In the genomic region with DNA sequence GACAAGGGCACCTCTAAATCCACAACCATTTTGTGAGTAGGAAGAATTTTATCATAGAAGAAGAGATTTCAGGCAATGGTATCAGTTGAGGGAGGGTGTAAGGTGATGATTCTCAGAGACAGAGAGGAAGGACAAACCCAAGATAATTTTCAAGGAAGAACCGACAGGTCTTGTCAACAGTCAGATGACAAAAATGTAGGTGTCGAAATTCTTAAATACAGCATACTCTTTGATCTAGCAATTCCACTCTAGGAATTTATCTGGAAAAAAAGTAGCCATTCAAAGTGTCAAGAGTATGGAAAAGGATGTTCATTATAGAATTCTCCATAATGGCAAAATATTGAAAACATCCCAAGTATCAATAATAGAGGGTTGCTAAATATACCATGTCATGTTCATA, we compare ENCODE assay signal across 21 cellular contexts. TPM values are rescaled to one million over a fixed set of nuclear protein-coding genes. Genes with fewer than 3 reads are reported as not detected.
DNase-seq lines count a peak whose midpoint lies in the region; ATAC-seq and TF ChIP-seq lines count a peak whose summit lies in the region.
"Had no signal": no experiment of that assay in that cellular context is flagged by ENCODE, and none has a peak within 500 bp of the region (broad histone marks: within the 10 kb centered on the region; RNA-seq: fewer than 3 reads in every experiment).

No MANE protein-coding gene starts in this region.

- H3K4me2 ChIP-seq in GM23338 = 0 out of 2 replicates have a peak overlapping the region, but pooled peaks have one; percentile 18
- H3K4me2 ChIP-seq in PC-9 = peak overlapping the region; percentile 6; the same call in 1 of the 2 replicates
- H3K4me2 ChIP-seq: BLaER1 treated with 17β-estradiol and CSF1 and Interleukin-3, amounts not matched to agents 10 nM and 100 nM had no signal

- POLR2A ChIA-PET in PC-9 (lab: Charles Lee; ENCODE audit: unreplicated experiment) = no interaction called here

- H2AFZ ChIP-seq in GM23338 = no peak overlapping the region
- H2AFZ ChIP-seq in PC-9 = no peak overlapping the region

- peaks cover 2% of the 10 kb centered on the region for H3K27me3 Mint-ChIP-seq in GM23338 (ENCODE audit: insufficient read depth, low read depth, poor library complexity)
- peaks cover 4% of the 10 kb centered on the region for H3K27me3 Mint-ChIP-seq in activated T-helper 1 cell treated with anti-CD3 and anti-CD28 coated beads, Interleukin-12 subunit alpha, Interleukin-12 subunit beta, Interleukin-2, Interleukin-4 antibody, amounts not matched to agents 30 ng/mL and 10 ng/mL and 1 ng/mL, durations not matched to agents 14 hours and 24 hours and 36 hours (ENCODE audit: insufficient read depth)

- H3K9me2 ChIP-seq in GM23338 (ENCODE audit: insufficient read depth) (peaks cover 2% of the 10 kb centered on the region; the same call in 1 of the 2 replicates), PC-9 (ENCODE audit: insufficient read depth) (no peaks in the 10 kb centered on the region)

- no peak overlapping the region for H3K4me3 Mint-ChIP-seq in GM23338
- H3K4me3 Mint-ChIP-seq in activated T-helper 1 cell treated with anti-CD3 and anti-CD28 coated beads, Interleukin-12 subunit alpha, Interleukin-12 subunit beta, Interleukin-2, Interleukin-4 antibody, amounts not matched to agents 30 ng/mL and 10 ng/mL and 1 ng/mL, durations not matched to agents 14 hours and 24 hours and 36 hours = no peak overlapping the region
- H3K4me3 Mint-ChIP-seq: CD14-positive monocyte; CD4-positive, alpha-beta T cell had no signal

- H3K27ac Mint-ChIP-seq in GM23338 = no peak overlapping the region
- no peak overlapping the region for H3K27ac Mint-ChIP-seq in activated T-helper 1 cell treated with anti-CD3 and anti-CD28 coated beads, Interleukin-12 subunit alpha, Interleukin-12 subunit beta, Interleukin-2, Interleukin-4 antibody, amounts not matched to agents 30 ng/mL and 10 ng/mL and 1 ng/mL, durations not matched to agents 14 hours and 24 hours and 36 hours
- H3K27ac Mint-ChIP-seq: CD14-positive monocyte; CD4-positive, alpha-beta T cell had no signal

- H3K36me3 ChIP-seq in GM23338 (ENCODE audit: insufficient read depth) (no peaks in the 10 kb centered on the region), PC-9 (ENCODE audit: low read depth) (no peaks in the 10 kb centered on the region), thyroid gland (no peaks in the 10 kb centered on the region)
- H3K36me3 ChIP-seq: BE2C; BLaER1 treated with 17β-estradiol and CSF1 and Interleukin-3, amounts not matched to agents 10 nM and 100 nM had no signal

- H3K4me3 ChIP-seq in GM23338 (no peak overlapping the region), PC-9 (no peak overlapping the region), epithelial cell of esophagus (ENCODE audit: low read length) (no peak overlapping the region), thyroid gland (replicated peaks in 1 of 3) (no peak overlapping the region)
- H3K4me3 ChIP-seq: BLaER1 treated with 17β-estradiol and CSF1 and Interleukin-3, amounts not matched to agents 10 nM and 100 nM had no signal

- TF ChIP-seq CTCF in GM23338 (conservative IDR thresholded peaks at IDR 0.05; ENCODE audit: low read depth in 2 of 2) (no peak), PC-9 (conservative IDR thresholded peaks at IDR 0.05) (no peak), epithelial cell of esophagus (IDR thresholded peaks at IDR 0.05; ENCODE audit: insufficient read depth, low read depth, low read length, missing control alignments) (no peak), thyroid gland (IDR thresholded peaks at IDR 0.05) (no peak)

- 87 to 94% methylated on average over 2 of the region's 2 CpGs for WGBS in thyroid gland, 2 donors

- no peaks in the 10 kb centered on the region; the same call in 2 of the 3 replicates for H3K4me1 Mint-ChIP-seq in GM23338
- H3K4me1 Mint-ChIP-seq in activated T-helper 1 cell treated with anti-CD3 and anti-CD28 coated beads, Interleukin-12 subunit alpha, Interleukin-12 subunit beta, Interleukin-2, Interleukin-4 antibody, amounts not matched to agents 30 ng/mL and 10 ng/mL and 1 ng/mL, durations not matched to agents 14 hours and 24 hours and 36 hours (ENCODE audit: low read depth) = peaks cover 14% of the 10 kb centered on the region

- no peaks in the 10 kb centered on the region for H3K9me3 Mint-ChIP-seq in GM23338
- no peaks in the 10 kb centered on the region for H3K9me3 Mint-ChIP-seq in activated T-helper 1 cell treated with anti-CD3 and anti-CD28 coated beads, Interleukin-12 subunit alpha, Interleukin-12 subunit beta, Interleukin-2, Interleukin-4 antibody, amounts not matched to agents 30 ng/mL and 10 ng/mL and 1 ng/mL, durations not matched to agents 14 hours and 24 hours and 36 hours
- H3K9me3 Mint-ChIP-seq: CD14-positive monocyte; CD4-positive, alpha-beta T cell had no signal

- H3F3A ChIP-seq in GM23338 (replicated peaks; ENCODE audit: low read depth) = peaks cover 9% of the 10 kb centered on the region
- peaks cover 18% of the 10 kb centered on the region; the same call in 1 of the 2 replicates for H3F3A ChIP-seq in PC-9 (ENCODE audit: insufficient read depth, low read depth)

- intact Hi-C loops in PC-9 (cut with micrococcal nuclease; ENCODE audit: unreplicated experiment) (loop anchor here (5.0 kb wide), 1 partner anchor 43 kb away; no protein-coding TSS in a partner anchor), thyroid gland (cut with DNase I) (no loop called here)
- intact Hi-C loops in activated T-helper 1 cell treated with anti-CD3 and anti-CD28 coated beads, Interleukin-12 subunit alpha, Interleukin-12 subunit beta, Interleukin-2, Interleukin-4 antibody, amounts not matched to agents 30 ng/mL and 10 ng/mL and 1 ng/mL, durations not matched to agents 14 hours and 24 hours and 36 hours (cut with micrococcal nuclease) = no loop called here

- CTCF ChIA-PET in PC-9 (lab: Charles Lee) = no interaction called here

- H3K27me3 ChIP-seq in GM23338 (ENCODE audit: insufficient read depth) (0 out of 2 replicates have a peak, but pooled peaks cover 7% of the 10 kb centered on the region), PC-9 (ENCODE audit: insufficient read depth, low read depth) (no peaks in the 10 kb centered on the region), thyroid gland (no peaks in the 10 kb centered on the region)
- H3K27me3 ChIP-seq: BE2C; BLaER1 treated with 17β-estradiol and CSF1 and Interleukin-3, amounts not matched to agents 10 nM and 100 nM had no signal

- no TSS peak for BruUV-seq in PC-9 (replicated peaks; lab: Mats Ljungman, UMichigan)

- no peaks in the 10 kb centered on the region for H3K79me2 ChIP-seq in GM23338 (replicated peaks; ENCODE audit: insufficient read depth)
- H3K79me2 ChIP-seq in PC-9 (ENCODE audit: low read depth) = no peaks in the 10 kb centered on the region

- no peak for TF ChIP-seq POLR2A in thyroid gland (IDR thresholded peaks at IDR 0.05)

- H4K20me1 ChIP-seq in GM23338 (replicated peaks; ENCODE audit: insufficient read depth) (no peaks in the 10 kb centered on the region), PC-9 (ENCODE audit: insufficient read depth) (no peaks in the 10 kb centered on the region)
- H4K20me1 ChIP-seq: BLaER1 treated with 17β-estradiol and CSF1 and Interleukin-3, amounts not matched to agents 10 nM and 100 nM had no signal

- DNase-seq in GM23338 (ENCODE audit: low spot score) = no peak
- peak in 1 of 2 experiments; percentile 61 for DNase-seq in PC-9
- DNase-seq in epithelial cell of esophagus (ENCODE audit: low read depth) = peak; percentile 47
- DNase-seq in thyroid gland = no peak
- no peak for DNase-seq in activated T-helper 1 cell treated with anti-CD3 and anti-CD28 coated beads, Interleukin-12 subunit alpha, Interleukin-12 subunit beta, Interleukin-2, Interleukin-4 antibody, amounts not matched to agents 30 ng/mL and 10 ng/mL and 1 ng/mL, durations not matched to agents 14 hours and 24 hours and 36 hours (ENCODE audit: low spot score)
- DNase-seq in NCI-H69 (lab: John Stamatoyannopoulos, UW) = no peak
- DNase-seq: ACHN; AML-193; BE2C; Calu3; CD4-positive, alpha-beta T cell; COR-L47; DMS53; DMS79 treated with DMSO at 0.1 percent for 48 hours; GF-D8; H7; HCEC 1CT had no signal

- H3K4me1 ChIP-seq in GM23338 (ENCODE audit: insufficient read depth) (peaks cover 3% of the 10 kb centered on the region), PC-9 (replicated peaks; ENCODE audit: insufficient read depth) (peaks cover 34% of the 10 kb centered on the region), thyroid gland (peaks cover 38 to 39% of the 10 kb centered on the region in 2 donors)
- H3K4me1 ChIP-seq: BE2C had no signal

- no peak overlapping the region for H3K27ac ChIP-seq in GM23338 (ENCODE audit: low read depth)
- H3K27ac ChIP-seq in PC-9 = no peak overlapping the region
- H3K27ac ChIP-seq in thyroid gland = peak overlapping the region; percentile 75 to 82 (median 79)
- H3K27ac ChIP-seq: BLaER1 treated with 17β-estradiol and CSF1 and Interleukin-3, amounts not matched to agents 10 nM and 100 nM had no signal

- H3K9me3 ChIP-seq in PC-9 (ENCODE audit: insufficient read depth, low read depth) = no peaks in the 10 kb centered on the region
- no peaks in the 10 kb centered on the region for H3K9me3 ChIP-seq in thyroid gland
- H3K9me3 ChIP-seq: BE2C; BLaER1 treated with 17β-estradiol and CSF1 and Interleukin-3, amounts not matched to agents 10 nM and 100 nM had no signal

- ATAC-seq in GM23338 (no peak), GM19023 (IDR thresholded peaks at IDR 0.05; ENCODE audit: unreplicated experiment) (no peak)

- no peaks in the 10 kb centered on the region for H3K36me3 Mint-ChIP-seq in GM23338 (ENCODE audit: low read depth)
- H3K36me3 Mint-ChIP-seq in activated T-helper 1 cell treated with anti-CD3 and anti-CD28 coated beads, Interleukin-12 subunit alpha, Interleukin-12 subunit beta, Interleukin-2, Interleukin-4 antibody, amounts not matched to agents 30 ng/mL and 10 ng/mL and 1 ng/mL, durations not matched to agents 14 hours and 24 hours and 36 hours (ENCODE audit: low read depth) = no peaks in the 10 kb centered on the region
- H3K36me3 Mint-ChIP-seq: CD14-positive monocyte had no signal

TF ChIP-seq in GM23338, 12 proteins besides CTCF, POLR2A, EP300 and RAD21 (continues in another document):
- TF ChIP-seq STAT1 (IDR thresholded peaks at IDR 0.05; ENCODE audit: unreplicated experiment) (no peak), ZNF114 (CRISPR knock-in tag; IDR thresholded peaks at IDR 0.05) (no peak)

RNA-seq across cellular contexts. Expression of a gene that starts 14.2 kb away (rescaled TPM):
- total RNA-seq in GM23338 (2014; rRNA removed; shearing (Covaris generic)) = 110 and 111 TPM in 2 replicates
- polyA plus RNA-seq in GM23338 (2016; fragmentation: Nextera tagmentation; extraction: Ambion mirVana) = 227 and 233 TPM in 2 replicates
- 202 and 215 TPM in 2 replicates for total RNA-seq in PC-9 (2021)
- total RNA-seq in thyroid gland = 100 to 1,000 TPM in 1 of 4 donors, 10 to 100 TPM in 3; 67.8 to 158 (median 90.7) TPM
- 2.6 and 2.9 TPM in 2 replicates for total RNA-seq in activated T-helper 1 cell treated with anti-CD3 and anti-CD28 coated beads, Interleukin-12 subunit alpha, Interleukin-12 subunit beta, Interleukin-2, Interleukin-4 antibody, amounts not matched to agents 30 ng/mL and 10 ng/mL and 1 ng/mL, durations not matched to agents 14 hours and 24 hours and 36 hours
- total RNA-seq: G401 had no signal

Comparison
In these comparisons a context has a peak if more than half of its experiments do, and no peak if none do; other contexts are left out.
1. H3K27ac ChIP-seq: peak in thyroid gland (3 of 3); none in GM23338 (single experiment) and PC-9 (single experiment).
2. RNA of a gene that starts 14.2 kb away (total RNA-seq): 202 to 215 TPM in PC-9, 110 to 111 TPM in GM23338 and 67.8 to 158 TPM in thyroid gland; 2.6 to 2.9 TPM in activated T-helper 1 cell treated with anti-CD3 and anti-CD28 coated beads, Interleukin-12 subunit alpha, Interleukin-12 subunit beta, Interleukin-2, Interleukin-4 antibody, amounts not matched to agents 30 ng/mL and 10 ng/mL and 1 ng/mL, durations not matched to agents 14 hours and 24 hours and 36 hours; every median in the first group is over 10 times any median in the second.